1 cellular context compared by ENCODE assay signal in the genomic region with DNA sequence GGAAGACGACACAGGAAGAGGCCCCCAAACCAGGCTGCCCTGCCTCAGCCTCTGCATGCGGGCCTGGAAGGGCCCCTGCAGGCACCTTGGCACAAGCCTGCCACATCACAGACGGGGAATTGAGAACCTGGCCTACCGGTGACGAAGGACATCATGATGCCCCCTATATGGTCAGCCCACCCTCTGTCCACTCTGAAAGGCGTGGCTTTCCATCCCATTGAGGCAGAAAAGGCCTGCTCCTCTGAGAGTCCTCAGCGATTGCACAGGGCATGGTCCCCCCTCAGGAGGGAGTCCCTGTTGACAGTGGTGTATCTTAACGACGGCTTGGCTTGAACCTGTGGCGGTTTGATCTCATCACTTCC.
TF ChIP-seq lines count a peak whose summit lies in the region.

No MANE protein-coding gene starts in this region.

TF ChIP-seq in WTC11, 78 proteins besides CTCF, POLR2A, EP300 and RAD21 (continued from another document):
- TF ChIP-seq STAT6 (CRISPR knock-in tag; conservative IDR thresholded peaks at IDR 0.05; ENCODE audit: low read depth) (no peak), OVOL2 (CRISPR knock-in tag; IDR thresholded peaks at IDR 0.05; ENCODE audit: borderline replicate concordance) (no peak)
- TF ChIP-seq, protein P1, sequence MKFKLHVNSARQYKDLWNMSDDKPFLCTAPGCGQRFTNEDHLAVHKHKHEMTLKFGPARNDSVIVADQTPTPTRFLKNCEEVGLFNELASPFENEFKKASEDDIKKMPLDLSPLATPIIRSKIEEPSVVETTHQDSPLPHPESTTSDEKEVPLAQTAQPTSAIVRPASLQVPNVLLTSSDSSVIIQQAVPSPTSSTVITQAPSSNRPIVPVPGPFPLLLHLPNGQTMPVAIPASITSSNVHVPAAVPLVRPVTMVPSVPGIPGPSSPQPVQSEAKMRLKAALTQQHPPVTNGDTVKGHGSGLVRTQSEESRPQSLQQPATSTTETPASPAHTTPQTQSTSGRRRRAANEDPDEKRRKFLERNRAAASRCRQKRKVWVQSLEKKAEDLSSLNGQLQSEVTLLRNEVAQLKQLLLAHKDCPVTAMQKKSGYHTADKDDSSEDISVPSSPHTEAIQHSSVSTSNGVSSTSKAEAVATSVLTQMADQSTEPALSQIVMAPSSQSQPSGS (CRISPR knock-in tag; IDR thresholded peaks at IDR 0.05; ENCODE audit: borderline replicate concordance, low read depth) = no peak
